2 cellular contexts compared by ENCODE assay signal in genomic region chr4:1065732-1066131, GRCh38.
TF ChIP-seq lines count a peak whose summit lies in the region.

No MANE protein-coding gene starts in this region.

TF ChIP-seq in K562, 482 proteins besides CTCF, POLR2A, EP300 and RAD21:
- peak; percentile 50 for TF ChIP-seq ATF3 (IDR thresholded peaks at IDR 0.05)
- TF ChIP-seq ATF3 (CRISPR knock-in tag; conservative IDR thresholded peaks at IDR 0.05) = no peak
- TF ChIP-seq ELF2 (CRISPR knock-in tag; IDR thresholded peaks at IDR 0.05) = no peak
- TF ChIP-seq ZNF644 (tag; IDR thresholded peaks at IDR 0.05; ENCODE audit: low read depth) = no peak
- TF ChIP-seq CEBPB (tag; IDR thresholded peaks at IDR 0.05) = 0 out of 2 replicates have a peak, but pooled peaks have one; percentile 17
- TF ChIP-seq CEBPG (CRISPR knock-in tag; IDR thresholded peaks at IDR 0.05) = no peak
- peak in 1 of 2 experiments; percentile 65; a peak in 2 of 4 replicates for TF ChIP-seq CEBPG (tag; conservative IDR thresholded peaks at IDR 0.05 in 1 of 2, IDR thresholded peaks at IDR 0.05 in 1 of 2)

TF ChIP-seq in HepG2, 621 proteins besides CTCF, POLR2A, EP300 and RAD21 (continues in another document):
- no peak for TF ChIP-seq ZBTB39 (CRISPR knock-in tag; IDR thresholded peaks at IDR 0.05)
- TF ChIP-seq NR2F2 (IDR thresholded peaks at IDR 0.05; ENCODE audit: borderline replicate concordance, low read depth) = no peak
- TF ChIP-seq ZBTB46 (CRISPR knock-in tag; IDR thresholded peaks at IDR 0.05; ENCODE audit: borderline replicate concordance) = no peak
- peak; percentile 48; the same call in 1 of the 2 replicates for TF ChIP-seq ZNF121 (CRISPR knock-in tag; IDR thresholded peaks at IDR 0.05)
- TF ChIP-seq SRSF9 (IDR thresholded peaks at IDR 0.05; ENCODE audit: borderline replicate concordance, insufficient read depth, low read depth, low read length, poor library complexity, severe bottlenecking) = no peak
- TF ChIP-seq ZNF180 (CRISPR knock-in tag; IDR thresholded peaks at IDR 0.05; ENCODE audit: borderline replicate concordance, low read depth) = no peak
- no peak for TF ChIP-seq EEA1 (CRISPR knock-in tag; IDR thresholded peaks at IDR 0.05; ENCODE audit: borderline replicate concordance)
- TF ChIP-seq HHEX (CRISPR knock-in tag; IDR thresholded peaks at IDR 0.05) = no peak
- no peak for TF ChIP-seq ZNF619 (CRISPR knock-in tag; IDR thresholded peaks at IDR 0.05)
- TF ChIP-seq NFRKB (IDR thresholded peaks at IDR 0.05) = no peak
- TF ChIP-seq GATAD2A (CRISPR knock-in tag; IDR thresholded peaks at IDR 0.05) = peak; percentile 42; the same call in 1 of the 2 replicates
- TF ChIP-seq MTERF4 (CRISPR knock-in tag; IDR thresholded peaks at IDR 0.05) = no peak
- no peak for TF ChIP-seq SPEN (CRISPR knock-in tag; IDR thresholded peaks at IDR 0.05; ENCODE audit: low read depth)
- TF ChIP-seq SNAI1 (CRISPR knock-in tag; IDR thresholded peaks at IDR 0.05; ENCODE audit: borderline replicate concordance) = no peak
- no peak for TF ChIP-seq IRF1 (CRISPR knock-in tag; IDR thresholded peaks at IDR 0.05; ENCODE audit: low read depth)
- TF ChIP-seq ZSCAN25 (CRISPR knock-in tag; IDR thresholded peaks at IDR 0.05) = no peak
- no peak for TF ChIP-seq ZFYVE20 (CRISPR knock-in tag; IDR thresholded peaks at IDR 0.05; ENCODE audit: borderline replicate concordance, low read depth)
- TF ChIP-seq ARID2 (CRISPR knock-in tag; IDR thresholded peaks at IDR 0.05; ENCODE audit: borderline replicate concordance) = no peak
- 0 out of 2 replicates have a peak, but pooled peaks have one; percentile 18 for TF ChIP-seq HNF4A (CRISPR knock-in tag; IDR thresholded peaks at IDR 0.05)
- TF ChIP-seq ESRRA (CRISPR knock-in tag; IDR thresholded peaks at IDR 0.05; ENCODE audit: low read depth) = no peak
- no peak for TF ChIP-seq ZNF749 (CRISPR knock-in tag; IDR thresholded peaks at IDR 0.05; ENCODE audit: borderline replicate concordance)
- TF ChIP-seq PRDM15 (CRISPR knock-in tag; IDR thresholded peaks at IDR 0.05) = no peak
- no peak for TF ChIP-seq ZNF12 (CRISPR knock-in tag; IDR thresholded peaks at IDR 0.05)
- TF ChIP-seq RFX5 (IDR thresholded peaks at IDR 0.05; ENCODE audit: low read depth, low read length) = no peak
- TF ChIP-seq PRMT3 (CRISPR knock-in tag; IDR thresholded peaks at IDR 0.05; ENCODE audit: borderline replicate concordance, low read depth) = no peak
- no peak for TF ChIP-seq ZNF607 (CRISPR knock-in tag; IDR thresholded peaks at IDR 0.05; ENCODE audit: borderline replicate concordance)
- TF ChIP-seq PAF1 (CRISPR knock-in tag; IDR thresholded peaks at IDR 0.05) = no peak
- TF ChIP-seq ATF3 (CRISPR knock-in tag; IDR thresholded peaks at IDR 0.05) = no peak
- TF ChIP-seq ZNF569 (CRISPR knock-in tag; IDR thresholded peaks at IDR 0.05; ENCODE audit: borderline replicate concordance) = no peak
- no peak for TF ChIP-seq ZBTB25 (CRISPR knock-in tag; IDR thresholded peaks at IDR 0.05)
- peak in 1 of 2 experiments; percentile 50; a peak in 1 of 4 replicates for TF ChIP-seq NR2F1 (CRISPR knock-in tag; IDR thresholded peaks at IDR 0.05)
- TF ChIP-seq ZNF614 (CRISPR knock-in tag; IDR thresholded peaks at IDR 0.05; ENCODE audit: borderline replicate concordance) = no peak
- no peak for TF ChIP-seq JUN (CRISPR knock-in tag; IDR thresholded peaks at IDR 0.05)
- no peak for TF ChIP-seq MYNN (CRISPR knock-in tag; IDR thresholded peaks at IDR 0.05; ENCODE audit: low read depth)
- TF ChIP-seq ZNF550 (CRISPR knock-in tag; IDR thresholded peaks at IDR 0.05; ENCODE audit: borderline replicate concordance) = no peak
- no peak for TF ChIP-seq TBX2 (CRISPR knock-in tag; IDR thresholded peaks at IDR 0.05; ENCODE audit: borderline replicate concordance)
- TF ChIP-seq ZMAT3 (CRISPR knock-in tag; conservative IDR thresholded peaks at IDR 0.05) = no peak
- TF ChIP-seq ZNF768 (CRISPR knock-in tag; IDR thresholded peaks at IDR 0.05) = no peak
- 0 out of 2 replicates have a peak, but pooled peaks have one; percentile 21 for TF ChIP-seq ARID5B (CRISPR knock-in tag; IDR thresholded peaks at IDR 0.05)
- TF ChIP-seq ZSCAN5A (CRISPR knock-in tag; IDR thresholded peaks at IDR 0.05; ENCODE audit: borderline replicate concordance) = no peak
- TF ChIP-seq ATF1 (CRISPR knock-in tag; IDR thresholded peaks at IDR 0.05) = no peak
- no peak for TF ChIP-seq ATAD3A (CRISPR knock-in tag; IDR thresholded peaks at IDR 0.05)
- no peak for TF ChIP-seq PHB2 (IDR thresholded peaks at IDR 0.05; ENCODE audit: partially characterized antibody)
- TF ChIP-seq MZF1 (CRISPR knock-in tag; IDR thresholded peaks at IDR 0.05; ENCODE audit: borderline replicate concordance) = no peak
